13 cellular contexts compared by ENCODE assay signal in the genomic region with DNA sequence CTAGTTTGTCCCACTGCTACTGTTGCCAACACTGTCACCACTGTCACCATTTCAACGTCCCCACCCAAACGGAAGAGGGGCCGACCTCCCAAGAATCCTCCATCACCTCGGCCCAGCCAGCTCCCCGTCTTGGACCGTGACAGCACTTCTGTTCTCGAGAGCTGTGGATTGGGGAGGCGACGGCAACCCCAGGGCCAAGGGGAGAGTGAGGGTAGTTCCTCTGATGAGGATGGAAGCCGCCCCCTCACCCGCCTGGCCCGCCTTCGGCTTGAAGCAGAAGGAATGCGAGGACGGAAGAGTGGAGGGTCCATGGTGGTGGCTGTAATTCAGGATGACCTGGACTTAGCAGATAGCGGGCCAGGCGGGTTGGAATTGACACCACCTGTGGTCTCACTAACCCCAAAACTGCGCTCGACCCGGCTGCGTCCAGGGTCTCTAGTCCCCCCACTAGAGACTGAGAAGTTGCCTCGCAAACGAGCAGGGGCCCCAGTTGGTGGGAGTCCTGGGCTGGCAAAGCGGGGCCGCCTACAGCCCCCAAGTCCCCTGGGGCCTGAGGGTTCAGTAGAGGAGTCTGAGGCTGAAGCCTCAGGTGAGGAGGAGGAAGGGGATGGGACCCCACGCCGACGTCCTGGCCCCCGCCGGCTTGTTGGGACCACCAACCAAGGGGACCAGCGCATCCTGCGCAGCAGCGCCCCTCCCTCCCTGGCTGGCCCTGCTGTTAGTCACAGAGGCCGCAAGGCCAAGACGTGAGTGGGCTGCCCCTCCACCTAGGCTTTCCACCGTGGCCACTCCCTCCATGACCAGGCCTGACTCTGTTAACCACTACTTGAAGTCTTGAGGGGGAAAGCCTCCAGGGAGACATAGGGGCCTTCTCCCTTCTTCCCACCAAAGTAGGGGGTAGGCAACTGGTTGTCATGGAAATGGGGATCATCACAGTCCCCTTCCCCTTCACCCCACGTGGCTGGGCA. TPM values are rescaled to one million over a fixed set of nuclear protein-coding genes. Genes with fewer than 3 reads are reported as not detected.
A peak's percentile ranks its signal among the peaks of the same experiment; 100 is the strongest.
DNase-seq lines count a peak whose midpoint lies in the region; ATAC-seq, FAIRE-seq and TF ChIP-seq lines count a peak whose summit lies in the region.
"Had no signal": no experiment of that assay in that cellular context is flagged by ENCODE, and none has a peak within 500 bp of the region (broad histone marks: within the 10 kb centered on the region; RNA-seq: fewer than 3 reads in every experiment).

No MANE protein-coding gene starts in this region.

- DNase-seq in WTC11 (ENCODE audit: low spot score) (no peak), kidney (peak; percentile 83), transverse colon (no peak), SHP77 treated with DMSO at 0.1 percent for 48 hours (lab: John Stamatoyannopoulos, UW) (no peak), hippocampal formation (lab: John Stamatoyannopoulos, UW) (no peak)
- DNase-seq: COR-L47; effector CD4-positive, alpha-beta T cell; glutamatergic neuron; NCI-H1105; NCI-H748 treated with DMSO at 0.1 percent for 48 hours; WERI-Rb-1 had no signal

- H3K36me3 Mint-ChIP-seq in WTC11, result peaks cover 49% of the 10 kb centered on the region

- 0 to 89% methylated on average over 1 to 31 of the region's 37 CpGs for WGBS in transverse colon (ENCODE audit: low coverage in 1 of 2), 2 donors

- no peak for TF ChIP-seq POLR2A in transverse colon (IDR thresholded peaks at IDR 0.05)

- intact Hi-C loops in kidney (cut with DNase I), result no loop called here
- intact Hi-C loops in transverse colon (cut with DNase I; ENCODE audit: low total_unique reads), result no loop called here

- CTCF ChIA-PET in WTC11 (lab: Charles Lee), result interaction anchor here (0.7 kb wide), 2 partner anchors 75 to 89 kb away, joined by 3 to 4 read pairs; partner anchors contain the start of gene PRR14

- FAIRE-seq in kidney (lab: Jason Lieb, UNC), result no peak

- H3K9ac ChIP-seq in kidney (ENCODE audit: low read length in 2 of 2), result no peak overlapping the region

- no peak for ATAC-seq in WTC11
- ATAC-seq: stimulated activated memory B cell treated with anti-CD40 and anti-IgM and Interleukin-4, amounts not matched to agents 10 μg/mL and 1 μg/mL and 100 μg/mL, for 72 hours had no signal

- H3K4me1 ChIP-seq in kidney (ENCODE audit: control insufficient read depth in 1 of 2, insufficient read depth in 1 of 2, low read depth in 1 of 2, low read length in 2 of 2), result peaks cover 8% of the 10 kb centered on the region in 2 donors
- H3K4me1 ChIP-seq in transverse colon, result peaks cover 8 to 39% (median 30%) of the 10 kb centered on the region in 4 donors

- POLR2A ChIA-PET in WTC11 (lab: Charles Lee), result interaction anchor here (1.8 kb wide), 1 partner anchor 36 kb away, joined by 5 read pairs; no protein-coding TSS in a partner anchor

- no peak overlapping the region for H3K27ac Mint-ChIP-seq in WTC11

- no peaks in the 10 kb centered on the region; the same call in 1 of the 2 replicates for H3K27me3 Mint-ChIP-seq in WTC11 (ENCODE audit: low read depth)
- H3K27me3 Mint-ChIP-seq: stimulated activated memory B cell treated with anti-CD40 and anti-IgM and Interleukin-4, amounts not matched to agents 10 μg/mL and 1 μg/mL and 100 μg/mL, for 72 hours had no signal

- H3K9me3 ChIP-seq in kidney (ENCODE audit: control insufficient read depth in 1 of 2, low read length in 2 of 2), result no peaks in the 10 kb centered on the region
- no peaks in the 10 kb centered on the region for H3K9me3 ChIP-seq in transverse colon
- H3K9me3 ChIP-seq: SJSA1 had no signal

- no peak overlapping the region for H3K4me3 Mint-ChIP-seq in WTC11
- H3K4me3 Mint-ChIP-seq: stimulated activated memory B cell treated with anti-CD40 and anti-IgM and Interleukin-4, amounts not matched to agents 10 μg/mL and 1 μg/mL and 100 μg/mL, for 72 hours had no signal

- no peaks in the 10 kb centered on the region for H3K27me3 ChIP-seq in transverse colon
- H3K27me3 ChIP-seq: SJSA1 had no signal

- H3K9me3 Mint-ChIP-seq in WTC11, result no peaks in the 10 kb centered on the region
- H3K9me3 Mint-ChIP-seq: stimulated activated memory B cell treated with anti-CD40 and anti-IgM and Interleukin-4, amounts not matched to agents 10 μg/mL and 1 μg/mL and 100 μg/mL, for 72 hours had no signal

- H3K27ac ChIP-seq in kidney (ENCODE audit: low read depth in 2 of 2, low read length in 2 of 2) (no peak overlapping the region), transverse colon (peak overlapping the region; percentile 72 to 84 (median 81))
- H3K27ac ChIP-seq: SJSA1, WERI-Rb-1 had no signal

- H3K4me1 Mint-ChIP-seq in WTC11, result peaks cover 14% of the 10 kb centered on the region

- H3K36me3 ChIP-seq in kidney (ENCODE audit: control insufficient read depth in 1 of 2, insufficient read depth in 2 of 2, low read length in 2 of 2), result peaks cover 27 to 37% of the 10 kb centered on the region in 2 donors
- peaks cover 0 to 49% (median 25%) of the 10 kb centered on the region in 4 donors for H3K36me3 ChIP-seq in transverse colon

- H3K4me3 ChIP-seq in kidney (ENCODE audit: low read length in 2 of 2) (no peak overlapping the region), transverse colon (no peak overlapping the region)
- H3K4me3 ChIP-seq: SJSA1 had no signal

- TF ChIP-seq CTCF in WTC11 (IDR thresholded peaks at IDR 0.05), result no peak
- no peak for TF ChIP-seq CTCF in kidney (IDR thresholded peaks at IDR 0.05; ENCODE audit: borderline replicate concordance, extremely low read depth, insufficient read depth)
- TF ChIP-seq CTCF in transverse colon (IDR thresholded peaks at IDR 0.05), result no peak

- in situ Hi-C loops in transverse colon (cut with MboI; ENCODE audit: low pct_ligation_motif_present in 1 of 4, low pct_unique_long_range_greater_than_20kb in 1 of 4, low sequenced_read_pairs in 3 of 4), result no loop called here

- no peak for TF ChIP-seq EP300 in transverse colon (IDR thresholded peaks at IDR 0.05; ENCODE audit: low read depth)

TF ChIP-seq in WTC11, 78 proteins besides CTCF, POLR2A, EP300 and RAD21:
- TF ChIP-seq FOXP1 (CRISPR knock-in tag; IDR thresholded peaks at IDR 0.05; ENCODE audit: borderline replicate concordance) (peak; percentile 24; the same call in 1 of the 2 replicates), NR3C1 (CRISPR knock-in tag; conservative IDR thresholded peaks at IDR 0.05; ENCODE audit: low read depth) (no peak), ZNF423 (CRISPR knock-in tag; IDR thresholded peaks at IDR 0.05) (no peak), HMGA2 (CRISPR knock-in tag; IDR thresholded peaks at IDR 0.05) (no peak)

RNA-seq across cellular contexts. Expression of gene PHKG2, which starts 9.0 kb away (rescaled TPM):
- total RNA-seq in WTC11 (2021) (40.8 to 50.5 TPM (median 45.0 TPM) in 3 replicates), kidney (27.8 TPM), transverse colon (100 to 1,000 TPM in 1 of 4 donors, 10 to 100 TPM in 3; 41.1 to 152 (median 66.4) TPM)
- 34.9 TPM for polyA plus RNA-seq in kidney (ENCODE audit: insufficient read depth, low read depth, low replicate concordance)

RNA-seq across cellular contexts. Expression of gene CFAP119, which starts 22.6 kb away (rescaled TPM):
- total RNA-seq in WTC11 (2021) (4.6 to 6.6 TPM (median 6.2 TPM) in 3 replicates), kidney (12.2 TPM), transverse colon (10 to 100 TPM in 1 of 4 donors, 1 to 10 TPM in 3; 3.3 to 15.5 (median 6.0) TPM)
- 13.5 TPM for polyA plus RNA-seq in kidney (ENCODE audit: insufficient read depth, low read depth, low replicate concordance)

RNA-seq across cellular contexts. Expression of gene RNF40, which starts 22.9 kb away (rescaled TPM):
- total RNA-seq in WTC11 (2021) (63.7 to 77.1 TPM (median 66.9 TPM) in 3 replicates), kidney (109 TPM), transverse colon (100 to 1,000 TPM in 1 of 4 donors, 10 to 100 TPM in 3; 55.3 to 105 (median 77.8) TPM)
- polyA plus RNA-seq in kidney (ENCODE audit: insufficient read depth, low read depth, low replicate concordance), result 74.3 TPM

RNA-seq across cellular contexts. Expression of gene SRCAP, which starts 40.3 kb away (rescaled TPM):
- total RNA-seq in WTC11 (2021), result 54.9 to 58.5 TPM (median 55.8 TPM) in 3 replicates
- 71.9 TPM for total RNA-seq in kidney
- polyA plus RNA-seq in kidney (ENCODE audit: insufficient read depth, low read depth, low replicate concordance), result 1.6 TPM
- 100 to 1,000 TPM in 1 of 4 donors, 10 to 100 TPM in 3; 43.8 to 135 (median 71.3) TPM for total RNA-seq in transverse colon

RNA-seq across cellular contexts. Expression of gene ZNF629, which starts 47.7 kb away (rescaled TPM):
- total RNA-seq in WTC11 (2021) (18.7 to 20.0 TPM (median 19.7 TPM) in 3 replicates), kidney (19.8 TPM), transverse colon (10 to 100 TPM; 13.5 to 29.9 (median 16.4) TPM)
- polyA plus RNA-seq in kidney (ENCODE audit: insufficient read depth, low read depth, low replicate concordance), result 8.1 TPM

Comparison
In these comparisons a context has a peak if more than half of its experiments do, and no peak if none do; other contexts are left out.
1. H3K27ac ChIP-seq: peak in transverse colon (4 of 4); none in kidney (0 of 2).